Comparison of ENCODE assay signal across 15 cellular contexts in the genomic region with DNA sequence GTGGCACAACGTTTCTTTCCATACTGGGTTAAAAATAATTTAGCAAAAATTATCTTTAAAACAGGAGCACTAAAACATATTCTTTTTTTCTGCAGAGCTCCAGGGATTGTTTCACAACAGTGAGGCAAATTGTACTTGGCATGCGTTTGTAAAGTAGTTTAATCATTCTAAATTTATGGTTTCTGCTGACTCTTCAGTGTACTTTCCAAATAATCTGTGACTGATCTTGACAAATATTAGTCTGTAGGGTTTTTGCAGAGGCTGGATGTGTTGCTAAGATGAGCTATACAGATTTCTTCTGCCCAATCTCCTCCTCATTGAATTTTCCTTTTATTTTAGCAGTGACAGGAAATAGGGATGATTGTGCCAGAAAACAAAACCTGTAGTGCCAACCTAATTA.
"Had no signal": no experiment of that assay in that cellular context is flagged by ENCODE, and none has a peak within 500 bp of the region (broad histone marks: within the 10 kb centered on the region; RNA-seq: fewer than 3 reads in every experiment).

No MANE protein-coding gene starts in this region.

- ATAC-seq: effector memory CD8-positive, alpha-beta T cell; naive thymus-derived CD4-positive, alpha-beta T cell; right cardiac atrium had no signal

- DNase-seq: effector memory CD8-positive, alpha-beta T cell; esophagus squamous epithelium; foreskin melanocyte; head of caudate nucleus; hippocampal formation; kidney glomerular epithelial cell; mammary epithelial cell; naive thymus-derived CD4-positive, alpha-beta T cell; nucleus accumbens; ovary; right cardiac atrium; stimulated activated CD4-positive, alpha-beta T cell treated with anti-CD3 and anti-CD28 coated beads, Interleukin-2, amount 100 ng/mL, for 48 hours; stimulated activated naive CD4-positive, alpha-beta T cell treated with Interleukin-2 at 50 U/mL for 16 hours; tibial artery; upper lobe of left lung had no signal
